9 cellular contexts compared by ENCODE assay signal in the genomic region with DNA sequence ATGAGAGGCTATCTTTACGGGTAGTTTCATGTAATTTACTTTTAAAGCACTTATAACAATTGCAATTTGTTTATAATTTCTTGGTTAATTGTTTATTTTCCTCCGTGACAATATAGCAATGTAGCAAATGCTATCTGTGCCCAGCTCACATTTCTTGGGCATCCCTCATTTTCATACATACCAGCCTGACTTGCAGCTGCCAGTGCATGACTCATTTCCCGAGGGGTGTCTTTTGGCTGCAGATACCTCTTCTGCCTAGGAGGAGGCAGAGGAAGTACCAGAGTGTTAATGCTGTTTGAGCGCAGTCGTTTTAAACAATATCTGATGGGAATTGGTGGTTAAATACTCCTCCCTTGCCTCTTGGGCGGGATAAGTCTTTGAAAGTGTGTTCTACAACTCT.
DNase-seq lines count a peak whose midpoint lies in the region; ATAC-seq, FAIRE-seq and TF ChIP-seq lines count a peak whose summit lies in the region.
"Had no signal": no experiment of that assay in that cellular context is flagged by ENCODE, and none has a peak within 500 bp of the region (broad histone marks: within the 10 kb centered on the region; RNA-seq: fewer than 3 reads in every experiment).

No MANE protein-coding gene starts in this region.

- no peaks in the 10 kb centered on the region for H3K36me3 ChIP-seq in fibroblast of lung (ENCODE audit: control insufficient read depth, insufficient read depth, low read length)

- no peak overlapping the region for H3K4me3 ChIP-seq in fibroblast of lung (replicated peaks in 1 of 4; ENCODE audit: control extremely low read depth in 1 of 4, insufficient read depth in 1 of 4, low read depth in 3 of 4, low read length in 4 of 4)

- no peaks in the 10 kb centered on the region for H3K79me2 ChIP-seq in fibroblast of lung (ENCODE audit: control insufficient read depth, insufficient read depth, low read length)

- no peaks in the 10 kb centered on the region for H3K27me3 ChIP-seq in fibroblast of lung (ENCODE audit: control insufficient read depth, insufficient read depth, low read length)

- H4K20me1 ChIP-seq in fibroblast of lung (ENCODE audit: control insufficient read depth, extremely low read depth, insufficient read depth, low read length), result no peaks in the 10 kb centered on the region

- no peak for ATAC-seq in GM19035 (IDR thresholded peaks at IDR 0.05; ENCODE audit: unreplicated experiment)
- ATAC-seq in GM21390 (IDR thresholded peaks at IDR 0.05; ENCODE audit: unreplicated experiment), result no peak

- FAIRE-seq in RCC 7860 (lab: Jason Lieb, UNC), result no peak

- H3K4me2 ChIP-seq in fibroblast of lung (ENCODE audit: extremely low read depth, insufficient read depth, low read length), result no peak overlapping the region

- H2AFZ ChIP-seq in fibroblast of lung (ENCODE audit: low read length), result no peak overlapping the region

- no peaks in the 10 kb centered on the region for H3K9me3 ChIP-seq in fibroblast of lung (ENCODE audit: control insufficient read depth, insufficient read depth, low read depth, low read length)

- H3K9ac ChIP-seq in fibroblast of lung (ENCODE audit: insufficient read depth, low read length), result no peak overlapping the region

- H3K4me1 ChIP-seq in fibroblast of lung (ENCODE audit: control insufficient read depth, extremely low read depth, insufficient read depth, low read length), result no peaks in the 10 kb centered on the region

- H3K27ac ChIP-seq in fibroblast of lung (ENCODE audit: insufficient read depth, low read length), result no peak overlapping the region

- no peak for TF ChIP-seq CTCF in fibroblast of lung (conservative IDR thresholded peaks at IDR 0.05 in 1 of 2, IDR thresholded peaks at IDR 0.05 in 1 of 2; ENCODE audit: low read depth in 1 of 2, low read length in 2 of 2)

- DNase-seq in AG08396 (ENCODE audit: low spot score) (peak; percentile 3), GOT3 (lab: John Stamatoyannopoulos, UW) (peak; percentile 94), RCC 7860 (ENCODE audit: low spot score) (peak; percentile 16), fibroblast of lung (ENCODE audit: low read depth in 2 of 2) (peak; percentile 1 to 45), NCI-H1417 (lab: John Stamatoyannopoulos, UW) (no peak)
- no peak for DNase-seq in activated CD4-positive, CD25-positive, alpha-beta regulatory T cell (lab: John Stamatoyannopoulos, UW)
- DNase-seq: NCI-H1436 treated with DMSO at 0.1 percent for 48 hours had no signal

Comparison
In these comparisons a context has a peak if more than half of its experiments do, and no peak if none do; other contexts are left out.
1. DNase-seq: peak in AG08396 (single experiment), GOT3 (single experiment), RCC 7860 (single experiment) and fibroblast of lung (2 of 2); none in NCI-H1417 (0 of 3) and activated CD4-positive, CD25-positive, alpha-beta regulatory T cell (0 of 4).